Comparison of ENCODE assay signal across 15 cellular contexts in the genomic region with DNA sequence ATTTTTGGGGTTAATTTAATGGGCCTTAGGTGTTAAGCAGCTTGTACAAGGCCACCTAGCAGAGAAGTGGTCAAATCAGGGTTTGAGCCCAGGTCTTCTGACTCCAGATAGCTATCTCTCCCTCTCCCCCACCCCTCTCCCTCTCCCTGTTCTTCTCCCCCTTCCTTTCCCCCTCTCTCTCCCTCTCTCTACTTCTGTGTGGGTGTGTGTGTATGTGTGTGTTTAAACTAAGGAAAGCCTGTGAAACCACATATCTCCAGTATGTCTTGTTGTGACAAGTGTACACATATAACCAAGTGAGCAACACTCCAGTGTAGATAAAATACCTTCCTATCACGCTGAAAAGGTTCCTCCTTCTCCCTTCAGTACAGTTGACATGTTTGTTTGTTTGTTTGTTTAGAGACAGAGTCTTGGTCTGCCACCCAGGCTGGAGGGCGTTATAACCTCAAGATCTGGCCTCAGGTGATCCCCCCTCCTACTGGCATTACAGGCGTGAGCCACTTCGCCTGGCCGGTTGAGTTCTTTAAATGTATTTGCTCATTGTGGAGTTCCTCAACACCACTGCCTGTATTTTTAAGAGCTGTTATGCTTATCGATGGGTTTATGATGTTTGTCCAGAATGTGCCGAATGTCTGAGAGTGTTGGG.
A peak's percentile ranks its signal among the peaks of the same experiment; 100 is the strongest.
DNase-seq lines count a peak whose midpoint lies in the region; ATAC-seq and TF ChIP-seq lines count a peak whose summit lies in the region.
"Had no signal": no experiment of that assay in that cellular context is flagged by ENCODE, and none has a peak within 500 bp of the region (broad histone marks: within the 10 kb centered on the region; RNA-seq: fewer than 3 reads in every experiment).

No MANE protein-coding gene starts in this region.

- peaks cover 0 to 3% of the 10 kb centered on the region in 2 donors for H3K36me3 Mint-ChIP-seq in activated T-cell treated with anti-CD3 and anti-CD28 coated beads, Interleukin-2, amount 50 U/mL, for 72 hours (ENCODE audit: insufficient read depth in 2 of 2)
- peaks cover 4% of the 10 kb centered on the region for H3K36me3 Mint-ChIP-seq in activated B cell treated with CpG ODN at 0.5 μM for 24 hours (ENCODE audit: low read depth)
- H3K36me3 Mint-ChIP-seq in stimulated activated memory B cell treated with anti-CD40 and anti-IgM and Interleukin-4, amounts not matched to agents 10 μg/mL and 1 μg/mL and 100 μg/mL, for 72 hours, result no peaks in the 10 kb centered on the region

- H3K27ac ChIP-seq in OCI-LY7 (ENCODE audit: low read depth, low read length, poor library complexity, severe bottlenecking), result no peak overlapping the region
- H3K27ac ChIP-seq: heart left ventricle had no signal

- peaks cover 89% of the 10 kb centered on the region for H3K4me1 Mint-ChIP-seq in activated T-cell treated with anti-CD3 and anti-CD28 coated beads, Interleukin-2, amount 50 U/mL, for 72 hours (ENCODE audit: low read depth)
- peaks cover 88% of the 10 kb centered on the region for H3K4me1 Mint-ChIP-seq in activated B cell treated with CpG ODN at 0.5 μM for 24 hours
- peaks cover 98% of the 10 kb centered on the region for H3K4me1 Mint-ChIP-seq in stimulated activated memory B cell treated with anti-CD40 and anti-IgM and Interleukin-4, amounts not matched to agents 10 μg/mL and 1 μg/mL and 100 μg/mL, for 72 hours

- POLR2A ChIA-PET in activated B cell treated with CpG ODN at 0.5 μM for 24 hours (lab: Charles Lee) (no interaction called here), OCI-LY7 (lab: Charles Lee) (no interaction called here)

- CTCF ChIA-PET in activated B cell treated with CpG ODN at 0.5 μM for 24 hours (lab: Charles Lee) (no interaction called here), OCI-LY7 (lab: Charles Lee; ENCODE audit: unreplicated experiment) (no interaction called here)

- no peak overlapping the region for H3K4me2 ChIP-seq in OCI-LY7 (ENCODE audit: low read length)

- no peaks in the 10 kb centered on the region for H3K27me3 Mint-ChIP-seq in activated T-cell treated with anti-CD3 and anti-CD28 coated beads, Interleukin-2, amount 50 U/mL, for 72 hours (ENCODE audit: low read depth)
- H3K27me3 Mint-ChIP-seq in activated B cell treated with CpG ODN at 0.5 μM for 24 hours, result no peaks in the 10 kb centered on the region
- no peaks in the 10 kb centered on the region for H3K27me3 Mint-ChIP-seq in stimulated activated memory B cell treated with anti-CD40 and anti-IgM and Interleukin-4, amounts not matched to agents 10 μg/mL and 1 μg/mL and 100 μg/mL, for 72 hours

- H3K79me2 ChIP-seq in OCI-LY7 (ENCODE audit: insufficient read depth, low read depth, low read length), result no peaks in the 10 kb centered on the region

- no peak overlapping the region for H3K4me3 ChIP-seq in OCI-LY7 (ENCODE audit: low read depth, low read length, poor library complexity, severe bottlenecking)
- H3K4me3 ChIP-seq: heart left ventricle, MG63 had no signal

- H3K27ac Mint-ChIP-seq in activated T-cell treated with anti-CD3 and anti-CD28 coated beads, Interleukin-2, amount 50 U/mL, for 72 hours, result peak overlapping the region; percentile 59
- H3K27ac Mint-ChIP-seq in activated B cell treated with CpG ODN at 0.5 μM for 24 hours, result peak overlapping the region; percentile 21
- H3K27ac Mint-ChIP-seq in stimulated activated memory B cell treated with anti-CD40 and anti-IgM and Interleukin-4, amounts not matched to agents 10 μg/mL and 1 μg/mL and 100 μg/mL, for 72 hours, result peak overlapping the region; percentile 64

- H3K9me3 Mint-ChIP-seq in activated T-cell treated with anti-CD3 and anti-CD28 coated beads, Interleukin-2, amount 50 U/mL, for 72 hours, result no peaks in the 10 kb centered on the region
- H3K9me3 Mint-ChIP-seq in activated B cell treated with CpG ODN at 0.5 μM for 24 hours, result no peaks in the 10 kb centered on the region
- H3K9me3 Mint-ChIP-seq in stimulated activated memory B cell treated with anti-CD40 and anti-IgM and Interleukin-4, amounts not matched to agents 10 μg/mL and 1 μg/mL and 100 μg/mL, for 72 hours, result no peaks in the 10 kb centered on the region

- peak overlapping the region; percentile 49 to 62 for H3K4me3 Mint-ChIP-seq in activated T-cell treated with anti-CD3 and anti-CD28 coated beads, Interleukin-2, amount 50 U/mL, for 72 hours
- no peak overlapping the region for H3K4me3 Mint-ChIP-seq in activated B cell treated with CpG ODN at 0.5 μM for 24 hours
- H3K4me3 Mint-ChIP-seq in stimulated activated memory B cell treated with anti-CD40 and anti-IgM and Interleukin-4, amounts not matched to agents 10 μg/mL and 1 μg/mL and 100 μg/mL, for 72 hours, result no peak overlapping the region

- no peaks in the 10 kb centered on the region for H3K9me2 ChIP-seq in OCI-LY7 (ENCODE audit: insufficient read depth, low read length)

- intact Hi-C loops in activated B cell treated with CpG ODN at 0.5 μM for 24 hours (cut with micrococcal nuclease) (loop anchor here (5.0 kb wide), 2 partner anchors 36 to 44 kb away; no protein-coding TSS in a partner anchor), left colon (cut with DNase I, micrococcal nuclease) (no loop called here), OCI-LY7 (cut with micrococcal nuclease; ENCODE audit: unreplicated experiment) (no loop called here)

- H3K36me3 ChIP-seq in OCI-LY7 (ENCODE audit: insufficient read depth, low read length), result no peaks in the 10 kb centered on the region
- H3K36me3 ChIP-seq: heart left ventricle, MG63 had no signal

- no peaks in the 10 kb centered on the region for H3K9me3 ChIP-seq in OCI-LY7 (ENCODE audit: low read length)
- H3K9me3 ChIP-seq: heart left ventricle, MG63 had no signal

- BruUV-seq in OCI-LY7 (replicated peaks; lab: Mats Ljungman, UMichigan), result no TSS peak

- TF ChIP-seq CTCF in activated B cell treated with CpG ODN at 0.5 μM for 24 hours (IDR thresholded peaks at IDR 0.05) (no peak), OCI-LY7 (conservative IDR thresholded peaks at IDR 0.05; ENCODE audit: low read length) (no peak)

- ATAC-seq in activated T-cell treated with anti-CD3 and anti-CD28 coated beads, Interleukin-2, amount 50 U/mL, for 72 hours (replicated peaks in 1 of 2), result peak in 1 of 2 donors; percentile 2
- no peak for ATAC-seq in activated B cell treated with CpG ODN at 0.5 μM for 24 hours (ENCODE audit: low read depth)
- peak; percentile 19 for ATAC-seq in left colon
- no peak for ATAC-seq in stimulated activated memory B cell treated with anti-CD40 and anti-IgM and Interleukin-4, amounts not matched to agents 10 μg/mL and 1 μg/mL and 100 μg/mL, for 72 hours
- no peak for ATAC-seq in HG02623 (IDR thresholded peaks at IDR 0.05; ENCODE audit: unreplicated experiment)
- ATAC-seq: heart left ventricle, right cardiac atrium had no signal

- no peak overlapping the region for H2AFZ ChIP-seq in OCI-LY7 (ENCODE audit: low read length)

- peaks cover 8% of the 10 kb centered on the region for H4K20me1 ChIP-seq in OCI-LY7 (ENCODE audit: insufficient read depth, low read length)

- H3K4me1 ChIP-seq in OCI-LY7 (ENCODE audit: insufficient read depth, low read length, poor library complexity, severe bottlenecking), result peaks cover 23% of the 10 kb centered on the region

- no peak for DNase-seq in activated T-cell treated with anti-CD3 and anti-CD28 coated beads, Interleukin-2, amount 50 U/mL, for 72 hours
- no peak for DNase-seq in activated T-cell treated with anti-CD3 and anti-CD28 coated beads, Interleukin-2, amount 50 U/mL, for 48 hours
- DNase-seq in activated B cell treated with CpG ODN at 0.5 μM for 24 hours (no peak), left colon (no peak), OCI-LY7 (ENCODE audit: low spot score) (no peak), dermis blood vessel endothelial cell (no peak)
- DNase-seq: effector memory CD4-positive, alpha-beta T cell; heart left ventricle; kidney; MG63; NCI-H187; right cardiac atrium; substantia nigra had no signal

Comparison
In these comparisons a context has a peak if more than half of its experiments do, and no peak if none do; other contexts are left out.
1. H3K4me3 Mint-ChIP-seq: peak in activated T-cell treated with anti-CD3 and anti-CD28 coated beads, Interleukin-2, amount 50 U/mL, for 72 hours (2 of 2); none in activated B cell treated with CpG ODN at 0.5 μM for 24 hours (single experiment) and stimulated activated memory B cell treated with anti-CD40 and anti-IgM and Interleukin-4, amounts not matched to agents 10 μg/mL and 1 μg/mL and 100 μg/mL, for 72 hours (single experiment).
2. Peak in every context shown above with its lines, with median percentiles within 50 percentile points of each other: H3K27ac Mint-ChIP-seq.